ENCODE assay signal across 2 cellular contexts in the genomic region with DNA sequence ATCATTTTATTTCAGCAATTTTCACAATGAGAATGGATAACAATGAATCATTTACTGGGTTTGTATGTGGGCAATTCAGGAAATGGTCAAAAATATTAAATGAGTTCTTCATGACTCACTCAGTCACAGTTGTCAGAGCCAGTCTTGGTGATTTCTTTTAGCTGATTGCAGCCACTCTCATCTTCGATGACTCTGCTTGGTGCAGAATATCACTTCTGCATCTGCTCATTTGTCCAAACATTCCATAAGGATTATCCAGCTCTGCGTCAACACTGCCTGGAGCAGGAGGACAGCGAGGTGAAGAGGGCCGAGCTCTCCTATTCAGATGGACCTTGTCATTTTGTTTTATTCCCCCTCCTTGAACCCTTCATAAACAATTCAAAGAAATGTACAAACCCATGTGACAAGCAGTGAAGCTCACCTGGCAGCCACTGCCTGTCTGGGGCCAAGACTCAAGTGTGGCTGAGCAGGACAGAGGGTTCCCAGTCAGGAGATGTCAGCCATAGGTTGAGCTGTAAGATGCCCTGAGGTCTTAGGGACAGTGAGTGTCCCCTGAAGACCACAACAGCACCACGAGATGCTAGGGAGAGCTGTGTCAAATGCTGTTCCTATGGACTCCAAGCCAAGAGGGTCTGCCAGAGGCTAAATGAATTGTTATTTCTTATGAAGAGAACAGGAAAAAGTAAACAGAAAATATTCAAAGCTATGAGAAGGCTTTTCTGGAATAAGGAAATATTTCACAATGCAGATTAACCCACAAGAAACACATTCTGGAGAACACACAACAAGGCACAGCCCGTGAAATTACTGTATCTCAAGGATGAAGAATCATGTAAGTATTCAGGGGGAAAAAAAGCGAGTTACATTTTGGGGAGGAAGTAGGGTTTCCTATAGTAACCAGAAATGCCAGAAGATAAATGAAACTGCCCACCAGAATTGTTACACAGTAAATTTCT.
A peak's percentile ranks its signal among the peaks of the same experiment; 100 is the strongest.
TF ChIP-seq lines count a peak whose summit lies in the region.

No MANE protein-coding gene starts in this region.

TF ChIP-seq in IMR-90, 13 proteins besides CTCF, POLR2A, EP300 and RAD21:
- TF ChIP-seq USF2 (IDR thresholded peaks at IDR 0.05; ENCODE audit: low read depth, low read length) = 0 out of 2 replicates have a peak, but pooled peaks have one; percentile 15
- TF ChIP-seq ELK1 (IDR thresholded peaks at IDR 0.05; ENCODE audit: borderline replicate concordance, low read depth, low read length) = no peak
- TF ChIP-seq MAZ (IDR thresholded peaks at IDR 0.05; ENCODE audit: borderline replicate concordance, low read depth, low read length) = no peak
- TF ChIP-seq NFE2L2 (IDR thresholded peaks at IDR 0.05; ENCODE audit: low read depth, low read length) = no peak
- peak; percentile 67 for TF ChIP-seq FOS (IDR thresholded peaks at IDR 0.05; ENCODE audit: low read depth, low read length)
- TF ChIP-seq MXI1 (IDR thresholded peaks at IDR 0.05; ENCODE audit: borderline replicate concordance, low read depth, low read length) = no peak
- no peak for TF ChIP-seq CHD1 (IDR thresholded peaks at IDR 0.05; ENCODE audit: low read depth, low read length)
- TF ChIP-seq SMC3 (IDR thresholded peaks at IDR 0.05; ENCODE audit: low read depth, low read length) = no peak
- TF ChIP-seq CEBPB (IDR thresholded peaks at IDR 0.05; ENCODE audit: low read depth, low read length) = peak; percentile 70
- TF ChIP-seq BHLHE40 (IDR thresholded peaks at IDR 0.05; ENCODE audit: low read depth, low read length) = no peak
- no peak for TF ChIP-seq RFX5 (IDR thresholded peaks at IDR 0.05; ENCODE audit: low read depth, low read length)
- no peak; the same call in 1 of the 2 replicates for TF ChIP-seq MAFK (IDR thresholded peaks at IDR 0.05; ENCODE audit: low read depth, low read length)
- no peak for TF ChIP-seq RCOR1 (IDR thresholded peaks at IDR 0.05; ENCODE audit: insufficient replicate concordance, low read length)

TF ChIP-seq in HepG2, 621 proteins besides CTCF, POLR2A, EP300 and RAD21 (continues in another document):
- no peak for TF ChIP-seq MIXL1 (CRISPR knock-in tag; IDR thresholded peaks at IDR 0.05)
- TF ChIP-seq ZNF562 (CRISPR knock-in tag; IDR thresholded peaks at IDR 0.05; ENCODE audit: borderline replicate concordance) = no peak
- TF ChIP-seq SNAI1 (CRISPR knock-in tag; IDR thresholded peaks at IDR 0.05; ENCODE audit: borderline replicate concordance) = no peak
- TF ChIP-seq, protein P1, sequence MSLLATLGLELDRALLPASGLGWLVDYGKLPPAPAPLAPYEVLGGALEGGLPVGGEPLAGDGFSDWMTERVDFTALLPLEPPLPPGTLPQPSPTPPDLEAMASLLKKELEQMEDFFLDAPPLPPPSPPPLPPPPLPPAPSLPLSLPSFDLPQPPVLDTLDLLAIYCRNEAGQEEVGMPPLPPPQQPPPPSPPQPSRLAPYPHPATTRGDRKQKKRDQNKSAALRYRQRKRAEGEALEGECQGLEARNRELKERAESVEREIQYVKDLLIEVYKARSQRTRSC (CRISPR knock-in tag; IDR thresholded peaks at IDR 0.05; ENCODE audit: low read depth) = no peak
- TF ChIP-seq FOXA3 (CRISPR knock-in tag; IDR thresholded peaks at IDR 0.05) = peak; percentile 7; the same call in 1 of the 2 replicates
- no peak for TF ChIP-seq MAF1 (CRISPR knock-in tag; IDR thresholded peaks at IDR 0.05; ENCODE audit: borderline replicate concordance)
- no peak for TF ChIP-seq POGZ (CRISPR knock-in tag; IDR thresholded peaks at IDR 0.05)
- no peak for TF ChIP-seq SOX6 (IDR thresholded peaks at IDR 0.05)
- no peak for TF ChIP-seq SOX6 (CRISPR knock-in tag; IDR thresholded peaks at IDR 0.05)
- no peak for TF ChIP-seq AFF4 (CRISPR knock-in tag; IDR thresholded peaks at IDR 0.05)
- TF ChIP-seq RBFOX2 (IDR thresholded peaks at IDR 0.05; ENCODE audit: low read depth, low read length) = no peak
- TF ChIP-seq, protein P2, sequence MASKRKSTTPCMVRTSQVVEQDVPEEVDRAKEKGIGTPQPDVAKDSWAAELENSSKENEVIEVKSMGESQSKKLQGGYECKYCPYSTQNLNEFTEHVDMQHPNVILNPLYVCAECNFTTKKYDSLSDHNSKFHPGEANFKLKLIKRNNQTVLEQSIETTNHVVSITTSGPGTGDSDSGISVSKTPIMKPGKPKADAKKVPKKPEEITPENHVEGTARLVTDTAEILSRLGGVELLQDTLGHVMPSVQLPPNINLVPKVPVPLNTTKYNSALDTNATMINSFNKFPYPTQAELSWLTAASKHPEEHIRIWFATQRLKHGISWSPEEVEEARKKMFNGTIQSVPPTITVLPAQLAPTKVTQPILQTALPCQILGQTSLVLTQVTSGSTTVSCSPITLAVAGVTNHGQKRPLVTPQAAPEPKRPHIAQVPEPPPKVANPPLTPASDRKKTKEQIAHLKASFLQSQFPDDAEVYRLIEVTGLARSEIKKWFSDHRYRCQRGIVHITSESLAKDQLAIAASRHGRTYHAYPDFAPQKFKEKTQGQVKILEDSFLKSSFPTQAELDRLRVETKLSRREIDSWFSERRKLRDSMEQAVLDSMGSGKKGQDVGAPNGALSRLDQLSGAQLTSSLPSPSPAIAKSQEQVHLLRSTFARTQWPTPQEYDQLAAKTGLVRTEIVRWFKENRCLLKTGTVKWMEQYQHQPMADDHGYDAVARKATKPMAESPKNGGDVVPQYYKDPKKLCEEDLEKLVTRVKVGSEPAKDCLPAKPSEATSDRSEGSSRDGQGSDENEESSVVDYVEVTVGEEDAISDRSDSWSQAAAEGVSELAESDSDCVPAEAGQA (IDR thresholded peaks at IDR 0.05; ENCODE audit: low read depth) = no peak
- TF ChIP-seq, protein P2 (CRISPR knock-in tag; IDR thresholded peaks at IDR 0.05; ENCODE audit: borderline replicate concordance) = no peak
- TF ChIP-seq ATAD3A (CRISPR knock-in tag; IDR thresholded peaks at IDR 0.05) = no peak
- TF ChIP-seq ZNF616 (CRISPR knock-in tag; IDR thresholded peaks at IDR 0.05; ENCODE audit: low read depth) = no peak
- peak; percentile 42 for TF ChIP-seq SALL1 (CRISPR knock-in tag; IDR thresholded peaks at IDR 0.05)
- TF ChIP-seq ZNF883 (CRISPR knock-in tag; IDR thresholded peaks at IDR 0.05; ENCODE audit: not compliant biosample characterization) = no peak
- no peak for TF ChIP-seq TOE1 (CRISPR knock-in tag; IDR thresholded peaks at IDR 0.05)
- TF ChIP-seq, protein P3, sequence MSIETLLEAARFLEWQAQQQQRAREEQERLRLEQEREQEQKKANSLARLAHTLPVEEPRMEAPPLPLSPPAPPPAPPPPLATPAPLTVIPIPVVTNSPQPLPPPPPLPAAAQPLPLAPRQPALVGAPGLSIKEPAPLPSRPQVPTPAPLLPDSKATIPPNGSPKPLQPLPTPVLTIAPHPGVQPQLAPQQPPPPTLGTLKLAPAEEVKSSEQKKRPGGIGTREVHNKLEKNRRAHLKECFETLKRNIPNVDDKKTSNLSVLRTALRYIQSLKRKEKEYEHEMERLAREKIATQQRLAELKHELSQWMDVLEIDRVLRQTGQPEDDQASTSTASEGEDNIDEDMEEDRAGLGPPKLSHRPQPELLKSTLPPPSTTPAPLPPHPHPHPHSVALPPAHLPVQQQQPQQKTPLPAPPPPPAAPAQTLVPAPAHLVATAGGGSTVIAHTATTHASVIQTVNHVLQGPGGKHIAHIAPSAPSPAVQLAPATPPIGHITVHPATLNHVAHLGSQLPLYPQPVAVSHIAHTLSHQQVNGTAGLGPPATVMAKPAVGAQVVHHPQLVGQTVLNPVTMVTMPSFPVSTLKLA (IDR thresholded peaks at IDR 0.05) = no peak
- no peak for TF ChIP-seq FLYWCH1 (CRISPR knock-in tag; IDR thresholded peaks at IDR 0.05)
- peak; percentile 63 for TF ChIP-seq TEAD3 (CRISPR knock-in tag; optimal IDR thresholded peaks at IDR 0.05; ENCODE audit: borderline replicate concordance)
- TF ChIP-seq GATA4 (IDR thresholded peaks at IDR 0.05; ENCODE audit: borderline replicate concordance, low read depth) = no peak
- no peak for TF ChIP-seq ZNF333 (CRISPR knock-in tag; IDR thresholded peaks at IDR 0.05; ENCODE audit: borderline replicate concordance)
- no peak for TF ChIP-seq RARA (CRISPR knock-in tag; IDR thresholded peaks at IDR 0.05)
- no peak for TF ChIP-seq ZNF512 (CRISPR knock-in tag; IDR thresholded peaks at IDR 0.05)
- TF ChIP-seq, protein P4, sequence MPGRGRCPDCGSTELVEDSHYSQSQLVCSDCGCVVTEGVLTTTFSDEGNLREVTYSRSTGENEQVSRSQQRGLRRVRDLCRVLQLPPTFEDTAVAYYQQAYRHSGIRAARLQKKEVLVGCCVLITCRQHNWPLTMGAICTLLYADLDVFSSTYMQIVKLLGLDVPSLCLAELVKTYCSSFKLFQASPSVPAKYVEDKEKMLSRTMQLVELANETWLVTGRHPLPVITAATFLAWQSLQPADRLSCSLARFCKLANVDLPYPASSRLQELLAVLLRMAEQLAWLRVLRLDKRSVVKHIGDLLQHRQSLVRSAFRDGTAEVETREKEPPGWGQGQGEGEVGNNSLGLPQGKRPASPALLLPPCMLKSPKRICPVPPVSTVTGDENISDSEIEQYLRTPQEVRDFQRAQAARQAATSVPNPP (CRISPR knock-in tag; IDR thresholded peaks at IDR 0.05) = no peak
- TF ChIP-seq ZNF766 (CRISPR knock-in tag; IDR thresholded peaks at IDR 0.05; ENCODE audit: borderline replicate concordance) = no peak
- no peak for TF ChIP-seq YY1 (IDR thresholded peaks at IDR 0.05; ENCODE audit: insufficient read depth, insufficient replicate concordance, low read depth, low read length)
- TF ChIP-seq ZKSCAN1 (IDR thresholded peaks at IDR 0.05; ENCODE audit: low read length) = no peak
- no peak for TF ChIP-seq ZFP36L2 (CRISPR knock-in tag; IDR thresholded peaks at IDR 0.05)
- TF ChIP-seq ZNF776 (CRISPR knock-in tag; IDR thresholded peaks at IDR 0.05) = no peak
- no peak for TF ChIP-seq HNRNPL (IDR thresholded peaks at IDR 0.05; ENCODE audit: low read depth, low read length)
- TF ChIP-seq ZNF558 (CRISPR knock-in tag; IDR thresholded peaks at IDR 0.05; ENCODE audit: borderline replicate concordance) = no peak
- TF ChIP-seq SIN3B (IDR thresholded peaks at IDR 0.05; ENCODE audit: low read length) = no peak
- no peak for TF ChIP-seq SKI (IDR thresholded peaks at IDR 0.05; ENCODE audit: partially characterized antibody)
- no peak for TF ChIP-seq ZNF619 (CRISPR knock-in tag; IDR thresholded peaks at IDR 0.05)
